Comparison of ENCODE assay signal across 17 cellular contexts in genomic region chr12:25884024-25884919, GRCh38.
"Had no signal": no experiment of that assay in that cellular context is flagged by ENCODE, and none has a peak within 500 bp of the region (broad histone marks: within the 10 kb centered on the region; RNA-seq: fewer than 3 reads in every experiment).

No MANE protein-coding gene starts in this region.

- H3K9me3 ChIP-seq: colonic mucosa, gastrocnemius medialis, right lobe of liver had no signal

- H3K9ac ChIP-seq: neural progenitor cell had no signal

- H2AFZ ChIP-seq: neural progenitor cell had no signal

- ATAC-seq: activated CD8-positive, alpha-beta T cell treated with anti-CD3 and anti-CD28 coated beads for 36 hours; gastrocnemius medialis; T-cell had no signal

- H3K9me3 Mint-ChIP-seq: activated CD8-positive, alpha-beta T cell treated with anti-CD3 and anti-CD28 coated beads for 36 hours; activated T-helper 1 cell treated with anti-CD3 and anti-CD28 coated beads, Interleukin-12 subunit alpha, Interleukin-12 subunit beta, Interleukin-2, Interleukin-4 antibody, amounts not matched to agents 30 ng/mL and 10 ng/mL and 1 ng/mL, durations not matched to agents 14 hours and 24 hours and 36 hours; T-cell had no signal

- H3K4me1 Mint-ChIP-seq: T-cell had no signal

- H3K36me3 ChIP-seq: colonic mucosa, gastrocnemius medialis, neural progenitor cell, right lobe of liver, spleen had no signal

- H3K4me1 ChIP-seq: colonic mucosa, gastrocnemius medialis, right lobe of liver, spleen had no signal

- H3K27ac Mint-ChIP-seq: activated CD8-positive, alpha-beta T cell treated with anti-CD3 and anti-CD28 coated beads for 36 hours; activated T-helper 1 cell treated with anti-CD3 and anti-CD28 coated beads, Interleukin-12 subunit alpha, Interleukin-12 subunit beta, Interleukin-2, Interleukin-4 antibody, amounts not matched to agents 30 ng/mL and 10 ng/mL and 1 ng/mL, durations not matched to agents 14 hours and 24 hours and 36 hours; mesothelial cell of epicardium; neural progenitor cell; T-cell had no signal

- H3K4me3 Mint-ChIP-seq: activated CD8-positive, alpha-beta T cell treated with anti-CD3 and anti-CD28 coated beads for 36 hours; activated T-helper 1 cell treated with anti-CD3 and anti-CD28 coated beads, Interleukin-12 subunit alpha, Interleukin-12 subunit beta, Interleukin-2, Interleukin-4 antibody, amounts not matched to agents 30 ng/mL and 10 ng/mL and 1 ng/mL, durations not matched to agents 14 hours and 24 hours and 36 hours; mesothelial cell of epicardium; neural progenitor cell; T-cell had no signal

- H3K4me2 ChIP-seq: neural progenitor cell had no signal

- H3K27me3 Mint-ChIP-seq: activated CD8-positive, alpha-beta T cell treated with anti-CD3 and anti-CD28 coated beads for 36 hours had no signal

- H3K27ac ChIP-seq: colonic mucosa, gastrocnemius medialis, neural progenitor cell, right lobe of liver, spleen, VCaP had no signal

- DNase-seq: activated CD4-positive, alpha-beta T cell treated with anti-CD3 and anti-CD28 coated beads for 4 hours; activated CD8-positive, alpha-beta memory T cell treated with anti-CD3 and anti-CD28 coated beads, Interleukin-2, amount 50 U/mL, for 4 hours; activated CD8-positive, alpha-beta T cell treated with anti-CD3 and anti-CD28 coated beads for 36 hours; activated naive CD4-positive, alpha-beta T cell treated with Interleukin-2 at 50 U/mL for 16 hours; colonic mucosa; effector CD8-positive, alpha-beta T cell; gastrocnemius medialis; spleen; stimulated activated CD4-positive, alpha-beta T cell treated with anti-CD3 and anti-CD28 coated beads, Interleukin-1b, Interleukin-23, amount 100 ng/mL, for 48 hours; stimulated activated naive CD4-positive, alpha-beta T cell; T-cell; T1000 had no signal

- H3K4me3 ChIP-seq: colonic mucosa, gastrocnemius medialis, neural progenitor cell, right lobe of liver, spleen had no signal

- H3K36me3 Mint-ChIP-seq: mesothelial cell of epicardium, neural progenitor cell, T-cell had no signal

- H3K27me3 ChIP-seq: colonic mucosa, gastrocnemius medialis, neural progenitor cell, right lobe of liver had no signal
